27 cellular contexts compared by ENCODE assay signal in the genomic region with DNA sequence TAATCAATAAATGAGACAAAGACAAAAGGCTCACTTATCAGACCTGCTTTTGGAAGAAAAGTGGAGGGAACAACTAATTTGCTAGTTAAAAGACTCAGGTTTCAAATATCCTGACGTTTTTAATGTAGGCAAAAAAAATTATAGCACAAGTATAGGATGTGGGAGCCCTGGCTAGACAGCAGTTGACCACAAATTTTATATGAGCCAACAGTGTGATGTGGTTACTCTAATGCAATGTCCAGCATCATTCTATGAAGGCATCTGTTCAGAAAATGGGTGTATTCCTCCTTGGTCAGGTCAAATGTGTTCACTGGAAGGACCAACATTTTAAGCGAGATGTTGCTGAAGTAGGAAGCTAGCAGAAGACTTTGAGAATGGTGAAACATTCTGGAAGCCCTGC.
"Had no signal": no experiment of that assay in that cellular context is flagged by ENCODE, and none has a peak within 500 bp of the region (broad histone marks: within the 10 kb centered on the region; RNA-seq: fewer than 3 reads in every experiment).

No MANE protein-coding gene starts in this region.

- H3K27me3 ChIP-seq: brain microvascular endothelial cell, heart right ventricle, left lung, spleen, tibial nerve had no signal

- ATAC-seq: activated CD8-positive, alpha-beta T cell treated with anti-CD3 and anti-CD28 coated beads for 36 hours; activated T-cell treated with anti-CD3 and anti-CD28 coated beads, Interleukin-2, amount 50 U/mL, for 4 hours; activated T-helper 17 cell treated with anti-CD3 and anti-CD28 coated beads, Interleukin-2, amount 50 U/mL, for 72 hours; effector memory CD8-positive, alpha-beta T cell; heart right ventricle; left lung; mucosa of descending colon; natural killer cell treated with Interleukin-12 subunit alpha and Interleukin-12 subunit beta and Interleukin-15 and Interleukin-18, amount 100 ng/mL, for 72 hours; right cardiac atrium had no signal

- H3K4me3 ChIP-seq: heart right ventricle, left lung, lung, mucosa of descending colon, spleen, tibial nerve had no signal

- DNase-seq: activated B cell treated with CpG ODN at 0.5 μM for 24 hours; activated CD4-positive, alpha-beta T cell treated with anti-CD3 and anti-CD28 coated beads, Interleukin-2, amount 50 U/mL, for 1 hour; activated CD8-positive, alpha-beta T cell treated with anti-CD3 and anti-CD28 coated beads for 36 hours; activated gamma-delta T cell treated with Interleukin-2 at 50 U/mL for 16 hours; activated naive CD4-positive, alpha-beta T cell treated with anti-CD3 and anti-CD28 coated beads, Interleukin-2, amount 50 U/mL, for 16 hours; activated T-cell treated with anti-CD3 and anti-CD28 coated beads, Interleukin-2, amount 50 U/mL, for 4 hours; amygdala; brain microvascular endothelial cell; caudate nucleus; cortex of kidney; effector memory CD8-positive, alpha-beta T cell; erythroblast; foreskin melanocyte; heart right ventricle; left lung; mesendoderm; mucosa of descending colon; posterior cingulate gyrus; right cardiac atrium; spleen; stimulated activated naive CD4-positive, alpha-beta T cell treated with Interleukin-2 at 50 U/mL for 16 hours; T-helper 1 cell had no signal

- H3K36me3 Mint-ChIP-seq: natural killer cell treated with Interleukin-12 subunit alpha and Interleukin-12 subunit beta and Interleukin-15 and Interleukin-18, amount 100 ng/mL, for 72 hours had no signal

- H3K9me3 Mint-ChIP-seq: activated T-cell treated with anti-CD3 and anti-CD28 coated beads, Interleukin-2, amount 50 U/mL, for 4 hours; natural killer cell treated with Interleukin-12 subunit alpha and Interleukin-12 subunit beta and Interleukin-15 and Interleukin-18, amount 100 ng/mL, for 72 hours; T-helper 2 cell treated with Interferon-gamma antibody and Interleukin-4, amounts not matched to agents 5 μg/mL and 100 μg/mL, for 36 hours had no signal

- H3K4me1 ChIP-seq: left lung, spleen had no signal

- H3K4me3 Mint-ChIP-seq: activated B cell treated with CpG ODN at 0.5 μM for 24 hours; activated CD8-positive, alpha-beta T cell treated with anti-CD3 and anti-CD28 coated beads for 36 hours; activated T-cell treated with anti-CD3 and anti-CD28 coated beads, Interleukin-2, amount 50 U/mL, for 4 hours; activated T-helper 17 cell treated with anti-CD3 and anti-CD28 coated beads, Interleukin-2, amount 50 U/mL, for 72 hours; effector memory CD8-positive, alpha-beta T cell; natural killer cell treated with Interleukin-12 subunit alpha and Interleukin-12 subunit beta and Interleukin-15 and Interleukin-18, amount 100 ng/mL, for 72 hours; T-helper 2 cell treated with Interferon-gamma antibody and Interleukin-4, amounts not matched to agents 5 μg/mL and 100 μg/mL, for 36 hours had no signal

- H3K36me3 ChIP-seq: brain microvascular endothelial cell, heart right ventricle, left lung, spleen, tibial nerve had no signal

- H3K9me3 ChIP-seq: heart right ventricle, left lung, mucosa of descending colon, spleen, tibial nerve had no signal

- H3K27ac ChIP-seq: brain microvascular endothelial cell, heart right ventricle, left lung, spleen, tibial nerve had no signal

- H3K27ac Mint-ChIP-seq: activated B cell treated with CpG ODN at 0.5 μM for 24 hours; activated CD8-positive, alpha-beta T cell treated with anti-CD3 and anti-CD28 coated beads for 36 hours; activated T-helper 17 cell treated with anti-CD3 and anti-CD28 coated beads, Interleukin-2, amount 50 U/mL, for 72 hours; effector memory CD8-positive, alpha-beta T cell; natural killer cell treated with Interleukin-12 subunit alpha and Interleukin-12 subunit beta and Interleukin-15 and Interleukin-18, amount 100 ng/mL, for 72 hours; T-helper 2 cell treated with Interferon-gamma antibody and Interleukin-4, amounts not matched to agents 5 μg/mL and 100 μg/mL, for 36 hours had no signal

- H3K4me1 Mint-ChIP-seq: activated B cell treated with CpG ODN at 0.5 μM for 24 hours; activated T-helper 17 cell treated with anti-CD3 and anti-CD28 coated beads, Interleukin-2, amount 50 U/mL, for 72 hours had no signal
